In genomic region chr20:47350691-47351545, GRCh38 we compare ENCODE assay signal across 9 cellular contexts. TPM values are rescaled to one million over a fixed set of nuclear protein-coding genes. Genes with fewer than 3 reads are reported as not detected.
DNase-seq lines count a peak whose midpoint lies in the region; ATAC-seq, FAIRE-seq and TF ChIP-seq lines count a peak whose summit lies in the region.
"Had no signal": no experiment of that assay in that cellular context is flagged by ENCODE, and none has a peak within 500 bp of the region (broad histone marks: within the 10 kb centered on the region; RNA-seq: fewer than 3 reads in every experiment).

No MANE protein-coding gene starts in this region.

- H3K9me3 ChIP-seq in BE2C (no peaks in the 10 kb centered on the region), endothelial cell of umbilical vein (replicated peaks; ENCODE audit: control insufficient read depth, insufficient read depth, low read length) (no peaks in the 10 kb centered on the region), neuronal stem cell (replicated peaks in 1 of 2; ENCODE audit: control insufficient read depth in 2 of 2, insufficient read depth in 1 of 2, low read depth in 1 of 2, low read length in 2 of 2) (no peaks in the 10 kb centered on the region)

- DNase-seq in BE2C (no peak), NAMALWA (ENCODE audit: low spot score) (peak; percentile 25), endothelial cell of umbilical vein (ENCODE audit: low read depth, low spot score) (peak; percentile 71), neuronal stem cell (ENCODE audit: low spot score) (no peak), SKM-1 (lab: John Stamatoyannopoulos, UW; ENCODE audit: unreplicated experiment) (no peak), NCI-H146 treated with DMSO at 0.1 percent for 48 hours (lab: John Stamatoyannopoulos, UW; ENCODE audit: unreplicated experiment) (no peak), NCI-H1436 treated with DMSO at 0.1 percent for 48 hours (lab: John Stamatoyannopoulos, UW) (no peak)
- DNase-seq: DMS53 had no signal

- peak overlapping the region; percentile 97 for H3K27ac ChIP-seq in endothelial cell of umbilical vein (ENCODE audit: insufficient read depth, low read depth, low read length)
- H3K27ac ChIP-seq in neuronal stem cell (replicated peaks; ENCODE audit: low read length): peak overlapping the region; percentile 92

- H4K8ac ChIP-seq in neuronal stem cell (ENCODE audit: low read depth, low read length): no peak overlapping the region

- no peak overlapping the region for H2BK120ac ChIP-seq in neuronal stem cell (ENCODE audit: low read depth, low read length)

- TF ChIP-seq POLR2A in endothelial cell of umbilical vein (IDR thresholded peaks at IDR 0.05; ENCODE audit: low read depth, low read length): no peak

- BruUV-seq in endothelial cell of umbilical vein (replicated peaks; lab: Mats Ljungman, UMichigan): no TSS peak

- H2BK5ac ChIP-seq in neuronal stem cell (ENCODE audit: low read length): no peak overlapping the region

- H2AK5ac ChIP-seq in neuronal stem cell (ENCODE audit: low read depth, low read length): no peak overlapping the region

- peaks cover 98% of the 10 kb centered on the region for H3K79me2 ChIP-seq in endothelial cell of umbilical vein (ENCODE audit: control insufficient read depth, insufficient read depth, low read length)

- TF ChIP-seq CTCF in BE2C (IDR thresholded peaks at IDR 0.05; ENCODE audit: low read depth, low read length) (no peak), endothelial cell of umbilical vein (IDR thresholded peaks at IDR 0.05; ENCODE audit: extremely low read depth in 1 of 2, insufficient read depth in 1 of 2, low read depth in 1 of 2, low read length in 2 of 2) (no peak)

- CTCF ChIA-PET in endothelial cell of umbilical vein (lab: Charles Lee): interaction anchor here (1.1 to 16.6 kb wide), 9 partner anchors 8 to 270 kb away, joined by 3 to 406 read pairs (median 5); no protein-coding TSS in a partner anchor

- no peak overlapping the region for H3K23ac ChIP-seq in neuronal stem cell (ENCODE audit: low read depth, low read length, poor library complexity)

- no peak overlapping the region for H2BK15ac ChIP-seq in neuronal stem cell (ENCODE audit: low read length)

- H4K91ac ChIP-seq in neuronal stem cell (ENCODE audit: low read depth, low read length, poor library complexity): no peak overlapping the region

- no peak overlapping the region for H2BK12ac ChIP-seq in neuronal stem cell (ENCODE audit: low read length)

- peak overlapping the region; percentile 97 for H3K4me2 ChIP-seq in endothelial cell of umbilical vein (ENCODE audit: insufficient read depth, low read length)
- peak overlapping the region; percentile 18 for H3K4me2 ChIP-seq in neuronal stem cell (ENCODE audit: insufficient read depth, low read length, poor library complexity, severe bottlenecking)

- peak overlapping the region; percentile 68 for H3K4me3 ChIP-seq in BE2C (ENCODE audit: low read depth, low read length)
- H3K4me3 ChIP-seq in endothelial cell of umbilical vein (replicated peaks in 1 of 3; ENCODE audit: insufficient read depth in 1 of 3, low read depth in 1 of 3, low read length in 3 of 3): peak overlapping the region in 2 of 3 experiments; percentile 12 to 82
- H3K4me3 ChIP-seq in neuronal stem cell (ENCODE audit: low read length in 2 of 2): peak overlapping the region in 1 of 2 donors; percentile 25

- no CpG with 5 or more reads among the region's 4 CpGs for WGBS in neuronal stem cell (ENCODE audit: extremely low coverage in 2 of 2, insufficient read length in 2 of 2, insufficient replicate concordance in 1 of 2), 2 donors

- H3K79me1 ChIP-seq in neuronal stem cell (ENCODE audit: low read depth, low read length): peaks cover 4% of the 10 kb centered on the region

- H3K36me3 ChIP-seq in BE2C: peaks cover 63% of the 10 kb centered on the region
- peaks cover 3 to 15% of the 10 kb centered on the region in 2 experiments for H3K36me3 ChIP-seq in endothelial cell of umbilical vein (ENCODE audit: control insufficient read depth in 2 of 2, extremely low read depth in 1 of 2, insufficient read depth in 2 of 2, low read length in 2 of 2)
- peaks cover 0 to 84% of the 10 kb centered on the region in 2 donors for H3K36me3 ChIP-seq in neuronal stem cell (replicated peaks in 1 of 2; ENCODE audit: control insufficient read depth in 2 of 2, insufficient read depth in 2 of 2, low read length in 2 of 2)

- H3K18ac ChIP-seq in neuronal stem cell (ENCODE audit: low read length): no peak overlapping the region

- no peak overlapping the region for H3K4ac ChIP-seq in neuronal stem cell (ENCODE audit: low read length)

- H3K14ac ChIP-seq in neuronal stem cell (ENCODE audit: low read length): no peak overlapping the region

- no peaks in the 10 kb centered on the region for H4K20me1 ChIP-seq in endothelial cell of umbilical vein (replicated peaks; ENCODE audit: control insufficient read depth, extremely low read depth, insufficient read depth, low read length)

- H2AFZ ChIP-seq in endothelial cell of umbilical vein (ENCODE audit: low read depth, low read length) (no peak overlapping the region), neuronal stem cell (ENCODE audit: low read length) (no peak overlapping the region)

- FAIRE-seq in endothelial cell of umbilical vein (lab: Jason Lieb, UNC): no peak

- H3K9me1 ChIP-seq in endothelial cell of umbilical vein (replicated peaks; ENCODE audit: control insufficient read depth, extremely low read depth, insufficient read depth, low read length): no peaks in the 10 kb centered on the region

- H3K27me3 ChIP-seq in BE2C (no peaks in the 10 kb centered on the region), endothelial cell of umbilical vein (ENCODE audit: control insufficient read depth in 2 of 2, insufficient read depth in 2 of 2, low read length in 2 of 2) (no peaks in the 10 kb centered on the region), neuronal stem cell (ENCODE audit: control insufficient read depth in 3 of 3, insufficient read depth in 3 of 3, low read depth in 1 of 3, low read length in 3 of 3) (no peaks in the 10 kb centered on the region)

- intact Hi-C loops in endothelial cell of umbilical vein (cut with micrococcal nuclease): no loop called here

- dilution Hi-C loops in endothelial cell of umbilical vein (cut with MboI; ENCODE audit: extremely low pct_ligation_motif_present, low sequenced_read_pairs): no loop called here

- POLR2A ChIA-PET in endothelial cell of umbilical vein (lab: Charles Lee): interaction anchor here (1.0 to 1.3 kb wide), 2 partner anchors 8 to 9 kb away, joined by 4 to 7 read pairs; no protein-coding TSS in a partner anchor

- H3K9ac ChIP-seq in endothelial cell of umbilical vein (replicated peaks; ENCODE audit: extremely low read depth, insufficient read depth, low read length) (peak overlapping the region; percentile 84), neuronal stem cell (ENCODE audit: low read depth, low read length, poor library complexity) (no peak overlapping the region)

- H3K4me1 ChIP-seq in BE2C: peaks cover 30% of the 10 kb centered on the region
- H3K4me1 ChIP-seq in endothelial cell of umbilical vein (ENCODE audit: control insufficient read depth, extremely low read depth, insufficient read depth, low read length): peaks cover 85% of the 10 kb centered on the region
- peaks cover 43 to 70% of the 10 kb centered on the region in 2 donors for H3K4me1 ChIP-seq in neuronal stem cell (ENCODE audit: control insufficient read depth in 2 of 2, insufficient read depth in 1 of 2, low read depth in 1 of 2, low read length in 2 of 2)

- ATAC-seq in HG02759 (IDR thresholded peaks at IDR 0.05; ENCODE audit: unreplicated experiment): no peak

TF ChIP-seq in endothelial cell of umbilical vein, 7 proteins besides CTCF, POLR2A, EP300 and RAD21:
- TF ChIP-seq FOS (IDR thresholded peaks at IDR 0.05; ENCODE audit: borderline replicate concordance, insufficient read depth, low read length): no peak
- no peak for TF ChIP-seq MAX (IDR thresholded peaks at IDR 0.05; ENCODE audit: insufficient read depth, insufficient read length)
- no peak for TF ChIP-seq POLR2AphosphoS5 (IDR thresholded peaks at IDR 0.05; ENCODE audit: insufficient read depth, low read depth, low read length)
- TF ChIP-seq MYC (IDR thresholded peaks at IDR 0.05; ENCODE audit: low read depth, low read length): no peak
- TF ChIP-seq JUN (IDR thresholded peaks at IDR 0.05; ENCODE audit: borderline replicate concordance, insufficient read depth, insufficient read length, low read depth): no peak
- TF ChIP-seq EZH2 (IDR thresholded peaks at IDR 0.05; ENCODE audit: borderline replicate concordance, low read depth, low read length, severe bottlenecking): no peak
- TF ChIP-seq GATA2 (IDR thresholded peaks at IDR 0.05; ENCODE audit: insufficient read depth, insufficient read length, low read depth, low read length): no peak

RNA-seq across cellular contexts. Expression of gene ZMYND8, which starts 5.6 kb away (rescaled TPM):
- polyA plus RNA-seq in BE2C (2012; ENCODE audit: insufficient read depth, insufficient read length, low read depth): 60.5 TPM
- total RNA-seq in endothelial cell of umbilical vein: 75.2 and 76.3 TPM in 2 replicates
- 26.4 and 30.6 TPM in 2 replicates for polyA plus RNA-seq in endothelial cell of umbilical vein
- 31.6 and 33.3 TPM in 2 replicates for polyA plus RNA-seq in endothelial cell of umbilical vein (2011; cell fraction: cytosol; rRNA removed)
- polyA plus RNA-seq in endothelial cell of umbilical vein (2011; cell fraction: nucleus; rRNA removed): 107 and 122 TPM in 2 replicates
- 55.4 and 56.4 TPM in 2 replicates for polyA plus RNA-seq in endothelial cell of umbilical vein (2012)
- polyA minus RNA-seq in endothelial cell of umbilical vein: 47.8 and 61.9 TPM in 2 replicates
- polyA minus RNA-seq in endothelial cell of umbilical vein (2011; cell fraction: cytosol; rRNA and poly(A)+ RNA removed): 6.9 TPM
- polyA minus RNA-seq in endothelial cell of umbilical vein (2011; cell fraction: nucleus; rRNA and poly(A)+ RNA removed): 82.0 and 106 TPM in 2 replicates
- polyA plus RNA-seq in neuronal stem cell (2013, experiment 1 of 2): 44.7 TPM
- 45.0 TPM for polyA plus RNA-seq in neuronal stem cell (2013, experiment 2 of 2)

Comparison
In these comparisons a context has a peak if more than half of its experiments do, and no peak if none do; other contexts are left out.
1. DNase-seq: peak in NAMALWA (single experiment) and endothelial cell of umbilical vein (single experiment); none in BE2C (single experiment), neuronal stem cell (single experiment), SKM-1 (single experiment), NCI-H146 treated with DMSO at 0.1 percent for 48 hours (single experiment) and NCI-H1436 treated with DMSO at 0.1 percent for 48 hours (single experiment).